In the genomic region with DNA sequence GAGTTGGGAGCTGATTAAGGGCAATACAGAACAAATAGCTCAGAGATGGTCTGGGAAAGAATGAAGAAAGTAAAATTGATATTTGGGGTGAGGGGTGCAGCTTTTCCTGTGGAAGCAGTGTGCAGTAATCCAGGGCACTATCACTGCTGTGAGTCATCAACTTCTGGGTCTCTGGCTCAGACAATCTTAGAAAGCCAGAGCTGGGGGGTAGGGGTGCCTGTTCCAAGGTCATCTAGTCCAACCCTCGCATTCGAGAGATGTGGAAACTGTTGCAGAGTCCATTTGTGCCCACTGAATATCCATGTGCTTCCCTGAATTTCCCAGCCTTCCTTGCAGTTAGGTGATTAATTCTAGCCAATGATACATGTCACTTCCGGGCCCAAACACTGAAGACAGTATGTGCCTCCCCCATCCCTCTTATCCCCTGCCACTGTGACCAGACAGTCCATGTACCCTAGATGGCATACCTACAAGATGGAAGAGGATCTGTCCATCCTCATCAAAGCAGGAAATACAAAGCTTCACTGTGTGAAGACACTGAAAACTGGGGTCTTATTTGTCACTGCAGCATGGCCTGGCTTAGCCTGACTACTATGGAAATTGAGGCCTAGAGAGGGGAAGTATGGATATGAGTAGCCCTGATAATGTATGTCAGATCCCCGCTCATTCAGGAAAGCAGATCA, we compare ENCODE assay signal across 30 cellular contexts. TPM values are rescaled to one million over a fixed set of nuclear protein-coding genes. Genes with fewer than 3 reads are reported as not detected.
DNase-seq lines count a peak whose midpoint lies in the region; ATAC-seq, FAIRE-seq and TF ChIP-seq lines count a peak whose summit lies in the region.
"Had no signal": no experiment of that assay in that cellular context is flagged by ENCODE, and none has a peak within 500 bp of the region (broad histone marks: within the 10 kb centered on the region; RNA-seq: fewer than 3 reads in every experiment).

No MANE protein-coding gene starts in this region.

- dilution Hi-C loops in endothelial cell of umbilical vein (cut with MboI; ENCODE audit: extremely low pct_ligation_motif_present, low sequenced_read_pairs): no loop called here

- peaks cover 64 to 92% of the 10 kb centered on the region in 2 donors for H3K4me1 Mint-ChIP-seq in stimulated activated naive B cell treated with anti-CD40 and anti-IgM and Interleukin-4, amounts not matched to agents 10 μg/mL and 1 μg/mL and 100 μg/mL, for 72 hours

- peak; percentile 15 for DNase-seq in activated CD4-positive, CD25-positive, alpha-beta regulatory T cell treated with anti-CD3 and anti-CD28 coated beads, Interleukin-2, amount 50 U/mL, for 72 hours
- DNase-seq in M059J (ENCODE audit: low read depth) (peak; percentile 9), endothelial cell of umbilical vein (ENCODE audit: low read depth, low spot score) (no peak), NCI-H2227 treated with DMSO at 0.1 percent for 48 hours (lab: John Stamatoyannopoulos, UW) (no peak), AG08395 (ENCODE audit: low spot score) (no peak), RKO (ENCODE audit: low spot score) (no peak)
- DNase-seq in stimulated activated naive B cell treated with anti-CD40 and anti-IgM and Interleukin-4, amounts not matched to agents 10 μg/mL and 1 μg/mL and 100 μg/mL, for 72 hours: no peak
- DNase-seq: activated CD4-positive, alpha-beta T cell treated with anti-CD3 and anti-CD28 coated beads, Interleukin-2, amount 10 ng/mL, durations not matched to agents 24 days and 14 days; activated gamma-delta T cell treated with Interleukin-2 at 50 U/mL for 16 hours; activated T-cell treated with anti-CD3 and anti-CD28 coated beads, Interleukin-2, amount 50 U/mL, for 4 hours; central memory CD4-positive, alpha-beta T cell; cortex of kidney; EL; glutamatergic neuron; NCI-H146; NCI-H2107; Peyer's patch; retina; stimulated activated CD8-positive, alpha-beta memory T cell treated with anti-CD3 and anti-CD28 coated beads, Interleukin-4, amount 100 ng/mL, for 48 hours; SW 1271; T1000; transverse colon had no signal

- no peak overlapping the region for H3K4me2 ChIP-seq in endothelial cell of umbilical vein (ENCODE audit: insufficient read depth, low read length)

- no peak for ATAC-seq in activated CD4-positive, CD25-positive, alpha-beta regulatory T cell treated with anti-CD3 and anti-CD28 coated beads, Interleukin-2, amount 50 U/mL, for 24 hours
- ATAC-seq in stimulated activated naive B cell treated with anti-CD40 and anti-IgM and Interleukin-4, amounts not matched to agents 10 μg/mL and 1 μg/mL and 100 μg/mL, for 72 hours (replicated peaks): no peak
- ATAC-seq: activated T-cell treated with anti-CD3 and anti-CD28 coated beads, Interleukin-2, amount 50 U/mL, for 4 hours had no signal

- no peaks in the 10 kb centered on the region for H3K9me1 ChIP-seq in endothelial cell of umbilical vein (replicated peaks; ENCODE audit: control insufficient read depth, extremely low read depth, insufficient read depth, low read length)

- no TSS peak for BruUV-seq in endothelial cell of umbilical vein (replicated peaks; lab: Mats Ljungman, UMichigan)

- no peaks in the 10 kb centered on the region for H3K27me3 Mint-ChIP-seq in stimulated activated naive B cell treated with anti-CD40 and anti-IgM and Interleukin-4, amounts not matched to agents 10 μg/mL and 1 μg/mL and 100 μg/mL, for 72 hours
- H3K27me3 Mint-ChIP-seq: CD8-positive, alpha-beta memory T cell had no signal

- no peaks in the 10 kb centered on the region for H3K36me3 ChIP-seq in endothelial cell of umbilical vein (ENCODE audit: control insufficient read depth in 2 of 2, extremely low read depth in 1 of 2, insufficient read depth in 2 of 2, low read length in 2 of 2)
- H3K36me3 ChIP-seq: pancreas, Peyer's patch, transverse colon had no signal

- H3K9me3 Mint-ChIP-seq in stimulated activated naive B cell treated with anti-CD40 and anti-IgM and Interleukin-4, amounts not matched to agents 10 μg/mL and 1 μg/mL and 100 μg/mL, for 72 hours: peaks cover 6 to 12% of the 10 kb centered on the region in 2 donors
- H3K9me3 Mint-ChIP-seq: CD8-positive, alpha-beta memory T cell had no signal

- peak overlapping the region in 1 of 2 donors; percentile 15 for H3K4me3 Mint-ChIP-seq in stimulated activated naive B cell treated with anti-CD40 and anti-IgM and Interleukin-4, amounts not matched to agents 10 μg/mL and 1 μg/mL and 100 μg/mL, for 72 hours
- H3K4me3 Mint-ChIP-seq: activated CD4-positive, alpha-beta T cell treated with anti-CD3 and anti-CD28 coated beads, Interleukin-2, amount 10 ng/mL, durations not matched to agents 24 days and 14 days; activated T-cell treated with anti-CD3 and anti-CD28 coated beads, Interleukin-2, amount 50 U/mL, for 4 hours; CD8-positive, alpha-beta memory T cell; neural crest cell had no signal

- H2AFZ ChIP-seq in endothelial cell of umbilical vein (ENCODE audit: low read depth, low read length): no peak overlapping the region

- no peak overlapping the region for H3K4me3 ChIP-seq in endothelial cell of umbilical vein (replicated peaks in 1 of 3; ENCODE audit: insufficient read depth in 1 of 3, low read depth in 1 of 3, low read length in 3 of 3)
- H3K4me3 ChIP-seq: pancreas, Peyer's patch, transverse colon had no signal

- H3K27me3 ChIP-seq in endothelial cell of umbilical vein (ENCODE audit: control insufficient read depth in 2 of 2, insufficient read depth in 2 of 2, low read length in 2 of 2): no peaks in the 10 kb centered on the region
- H3K27me3 ChIP-seq: pancreas, Peyer's patch, transverse colon had no signal

- CTCF ChIA-PET in endothelial cell of umbilical vein (lab: Charles Lee): interaction anchor here (1.7 kb wide), 1 partner anchor 43 kb away, joined by 6 read pairs; no protein-coding TSS in a partner anchor

- no peak for TF ChIP-seq CTCF in endothelial cell of umbilical vein (IDR thresholded peaks at IDR 0.05; ENCODE audit: extremely low read depth in 1 of 2, insufficient read depth in 1 of 2, low read depth in 1 of 2, low read length in 2 of 2)

- FAIRE-seq in endothelial cell of umbilical vein (lab: Jason Lieb, UNC): no peak
- FAIRE-seq: H1, islet of Langerhans, pancreas had no signal

- H3K9me3 ChIP-seq in endothelial cell of umbilical vein (replicated peaks; ENCODE audit: control insufficient read depth, insufficient read depth, low read length): no peaks in the 10 kb centered on the region
- H3K9me3 ChIP-seq: pancreas, Peyer's patch, transverse colon had no signal

- no peak for TF ChIP-seq POLR2A in endothelial cell of umbilical vein (IDR thresholded peaks at IDR 0.05; ENCODE audit: low read depth, low read length)

- no peaks in the 10 kb centered on the region for H3K79me2 ChIP-seq in endothelial cell of umbilical vein (ENCODE audit: control insufficient read depth, insufficient read depth, low read length)

- no peaks in the 10 kb centered on the region for H4K20me1 ChIP-seq in endothelial cell of umbilical vein (replicated peaks; ENCODE audit: control insufficient read depth, extremely low read depth, insufficient read depth, low read length)

- peak overlapping the region; percentile 96 for H3K27ac Mint-ChIP-seq in stimulated activated naive B cell treated with anti-CD40 and anti-IgM and Interleukin-4, amounts not matched to agents 10 μg/mL and 1 μg/mL and 100 μg/mL, for 72 hours
- H3K27ac Mint-ChIP-seq: activated CD4-positive, alpha-beta T cell treated with anti-CD3 and anti-CD28 coated beads, Interleukin-2, amount 10 ng/mL, durations not matched to agents 24 days and 14 days had no signal

- peaks cover 8 to 11% of the 10 kb centered on the region in 2 donors for H3K36me3 Mint-ChIP-seq in stimulated activated naive B cell treated with anti-CD40 and anti-IgM and Interleukin-4, amounts not matched to agents 10 μg/mL and 1 μg/mL and 100 μg/mL, for 72 hours

- no peak overlapping the region for H3K27ac ChIP-seq in endothelial cell of umbilical vein (ENCODE audit: insufficient read depth, low read depth, low read length)
- H3K27ac ChIP-seq: 22Rv1, pancreas, Peyer's patch, transverse colon, VCaP had no signal

- intact Hi-C loops in endothelial cell of umbilical vein (cut with micrococcal nuclease): no loop called here

- POLR2A ChIA-PET in endothelial cell of umbilical vein (lab: Charles Lee): no interaction called here

- no peak overlapping the region for H3K9ac ChIP-seq in endothelial cell of umbilical vein (replicated peaks; ENCODE audit: extremely low read depth, insufficient read depth, low read length)

- H3K4me1 ChIP-seq in endothelial cell of umbilical vein (ENCODE audit: control insufficient read depth, extremely low read depth, insufficient read depth, low read length): no peaks in the 10 kb centered on the region
- H3K4me1 ChIP-seq: pancreas had no signal

TF ChIP-seq in endothelial cell of umbilical vein, 7 proteins besides CTCF, POLR2A, EP300 and RAD21:
- TF ChIP-seq GATA2 (IDR thresholded peaks at IDR 0.05; ENCODE audit: insufficient read depth, insufficient read length, low read depth, low read length): no peak
- no peak for TF ChIP-seq POLR2AphosphoS5 (IDR thresholded peaks at IDR 0.05; ENCODE audit: insufficient read depth, low read depth, low read length)
- peak; percentile 28 for TF ChIP-seq FOS (IDR thresholded peaks at IDR 0.05; ENCODE audit: borderline replicate concordance, insufficient read depth, low read length)

RNA-seq across cellular contexts. Expression of gene ZFP36L1, which starts 51.9 kb away (rescaled TPM):
- 63.5 and 154 TPM in 2 replicates for total RNA-seq in M059J (2014; rRNA removed; shearing (Covaris generic))
- 89.6 and 91.3 TPM in 2 replicates for total RNA-seq in endothelial cell of umbilical vein
- 46.0 and 63.3 TPM in 2 replicates for polyA plus RNA-seq in endothelial cell of umbilical vein
- polyA plus RNA-seq in endothelial cell of umbilical vein (2011; cell fraction: cytosol; rRNA removed): 50.0 and 63.4 TPM in 2 replicates
- polyA plus RNA-seq in endothelial cell of umbilical vein (2011; cell fraction: nucleus; rRNA removed): 22.0 and 22.8 TPM in 2 replicates
- polyA plus RNA-seq in endothelial cell of umbilical vein (2012): 52.4 and 76.4 TPM in 2 replicates
- polyA minus RNA-seq in endothelial cell of umbilical vein: 16.9 and 24.7 TPM in 2 replicates
- polyA minus RNA-seq in endothelial cell of umbilical vein (2011; cell fraction: cytosol; rRNA and poly(A)+ RNA removed): 34.5 TPM
- polyA minus RNA-seq in endothelial cell of umbilical vein (2011; cell fraction: nucleus; rRNA and poly(A)+ RNA removed): 15.7 and 25.6 TPM in 2 replicates

Comparison
In these comparisons a context has a peak if more than half of its experiments do, and no peak if none do; other contexts are left out.
1. DNase-seq: peak in activated CD4-positive, CD25-positive, alpha-beta regulatory T cell treated with anti-CD3 and anti-CD28 coated beads, Interleukin-2, amount 50 U/mL, for 72 hours (single experiment) and M059J (single experiment); none in endothelial cell of umbilical vein (single experiment), stimulated activated naive B cell treated with anti-CD40 and anti-IgM and Interleukin-4, amounts not matched to agents 10 μg/mL and 1 μg/mL and 100 μg/mL, for 72 hours (single experiment), NCI-H2227 treated with DMSO at 0.1 percent for 48 hours (single experiment), AG08395 (single experiment) and RKO (single experiment).